1 cellular context compared by ENCODE assay signal in the genomic region with DNA sequence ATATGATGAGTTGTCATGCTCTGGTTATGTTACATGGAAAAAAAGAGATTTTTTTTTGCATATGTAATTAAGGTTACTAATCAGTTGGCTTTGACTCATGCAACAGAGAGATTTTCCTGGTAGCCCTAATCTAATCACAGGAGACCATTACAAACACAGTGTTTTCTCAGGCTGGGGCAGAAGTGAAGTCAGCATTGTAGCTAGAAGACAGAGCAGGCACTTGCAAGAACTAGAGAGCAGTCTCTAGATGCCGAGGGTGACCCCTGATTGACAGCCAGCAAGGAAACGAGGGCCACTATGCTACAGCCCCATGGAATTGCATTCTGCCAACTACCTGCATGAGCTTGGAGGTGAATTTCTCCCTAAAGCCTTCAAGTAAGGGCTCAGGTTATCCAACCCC.
TF ChIP-seq lines count a peak whose summit lies in the region.

No MANE protein-coding gene starts in this region.

TF ChIP-seq in K562, 482 proteins besides CTCF, POLR2A, EP300 and RAD21 (continued from another document):
- TF ChIP-seq, protein P1, sequence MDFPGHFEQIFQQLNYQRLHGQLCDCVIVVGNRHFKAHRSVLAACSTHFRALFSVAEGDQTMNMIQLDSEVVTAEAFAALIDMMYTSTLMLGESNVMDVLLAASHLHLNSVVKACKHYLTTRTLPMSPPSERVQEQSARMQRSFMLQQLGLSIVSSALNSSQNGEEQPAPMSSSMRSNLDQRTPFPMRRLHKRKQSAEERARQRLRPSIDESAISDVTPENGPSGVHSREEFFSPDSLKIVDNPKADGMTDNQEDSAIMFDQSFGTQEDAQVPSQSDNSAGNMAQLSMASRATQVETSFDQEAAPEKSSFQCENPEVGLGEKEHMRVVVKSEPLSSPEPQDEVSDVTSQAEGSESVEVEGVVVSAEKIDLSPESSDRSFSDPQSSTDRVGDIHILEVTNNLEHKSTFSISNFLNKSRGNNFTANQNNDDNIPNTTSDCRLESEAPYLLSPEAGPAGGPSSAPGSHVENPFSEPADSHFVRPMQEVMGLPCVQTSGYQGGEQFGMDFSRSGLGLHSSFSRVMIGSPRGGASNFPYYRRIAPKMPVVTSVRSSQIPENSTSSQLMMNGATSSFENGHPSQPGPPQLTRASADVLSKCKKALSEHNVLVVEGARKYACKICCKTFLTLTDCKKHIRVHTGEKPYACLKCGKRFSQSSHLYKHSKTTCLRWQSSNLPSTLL (IDR thresholded peaks at IDR 0.05): no peak
- peak; percentile 50 for TF ChIP-seq SOX6 (IDR thresholded peaks at IDR 0.05)
- TF ChIP-seq, protein P2, sequence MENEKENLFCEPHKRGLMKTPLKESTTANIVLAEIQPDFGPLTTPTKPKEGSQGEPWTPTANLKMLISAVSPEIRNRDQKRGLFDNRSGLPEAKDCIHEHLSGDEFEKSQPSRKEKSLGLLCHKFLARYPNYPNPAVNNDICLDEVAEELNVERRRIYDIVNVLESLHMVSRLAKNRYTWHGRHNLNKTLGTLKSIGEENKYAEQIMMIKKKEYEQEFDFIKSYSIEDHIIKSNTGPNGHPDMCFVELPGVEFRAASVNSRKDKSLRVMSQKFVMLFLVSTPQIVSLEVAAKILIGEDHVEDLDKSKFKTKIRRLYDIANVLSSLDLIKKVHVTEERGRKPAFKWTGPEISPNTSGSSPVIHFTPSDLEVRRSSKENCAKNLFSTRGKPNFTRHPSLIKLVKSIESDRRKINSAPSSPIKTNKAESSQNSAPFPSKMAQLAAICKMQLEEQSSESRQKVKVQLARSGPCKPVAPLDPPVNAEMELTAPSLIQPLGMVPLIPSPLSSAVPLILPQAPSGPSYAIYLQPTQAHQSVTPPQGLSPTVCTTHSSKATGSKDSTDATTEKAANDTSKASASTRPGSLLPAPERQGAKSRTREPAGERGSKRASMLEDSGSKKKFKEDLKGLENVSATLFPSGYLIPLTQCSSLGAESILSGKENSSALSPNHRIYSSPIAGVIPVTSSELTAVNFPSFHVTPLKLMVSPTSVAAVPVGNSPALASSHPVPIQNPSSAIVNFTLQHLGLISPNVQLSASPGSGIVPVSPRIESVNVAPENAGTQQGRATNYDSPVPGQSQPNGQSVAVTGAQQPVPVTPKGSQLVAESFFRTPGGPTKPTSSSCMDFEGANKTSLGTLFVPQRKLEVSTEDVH (IDR thresholded peaks at IDR 0.05; ENCODE audit: low read depth, partially characterized antibody): no peak
- TF ChIP-seq HDGF (IDR thresholded peaks at IDR 0.05): no peak
- TF ChIP-seq ZNF140 (CRISPR knock-in tag; IDR thresholded peaks at IDR 0.05): no peak
- TF ChIP-seq, protein P3, sequence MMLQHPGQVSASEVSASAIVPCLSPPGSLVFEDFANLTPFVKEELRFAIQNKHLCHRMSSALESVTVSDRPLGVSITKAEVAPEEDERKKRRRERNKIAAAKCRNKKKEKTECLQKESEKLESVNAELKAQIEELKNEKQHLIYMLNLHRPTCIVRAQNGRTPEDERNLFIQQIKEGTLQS (IDR thresholded peaks at IDR 0.05): peak; percentile 60; the same call in 1 of the 2 replicates
- TF ChIP-seq, protein P3 (CRISPR knock-in tag; conservative IDR thresholded peaks at IDR 0.05): no peak
- TF ChIP-seq SAFB2 (IDR thresholded peaks at IDR 0.05; ENCODE audit: borderline replicate concordance, low read depth, low read length, severe bottlenecking): no peak
- TF ChIP-seq IRF1 (CRISPR knock-in tag; IDR thresholded peaks at IDR 0.05; ENCODE audit: borderline replicate concordance): no peak
- no peak for TF ChIP-seq ZNF408 (CRISPR knock-in tag; IDR thresholded peaks at IDR 0.05; ENCODE audit: low read depth)
- TF ChIP-seq ARID3B (CRISPR knock-in tag; IDR thresholded peaks at IDR 0.05; ENCODE audit: borderline replicate concordance): no peak
